ENCODE assay signal across 8 cellular contexts in genomic region chr15:51907136-51907862, GRCh38.
DNase-seq lines count a peak whose midpoint lies in the region; ATAC-seq and TF ChIP-seq lines count a peak whose summit lies in the region.
"Had no signal": no experiment of that assay in that cellular context is flagged by ENCODE, and none has a peak within 500 bp of the region (broad histone marks: within the 10 kb centered on the region; RNA-seq: fewer than 3 reads in every experiment).

No MANE protein-coding gene starts in this region.

- H3K4ac ChIP-seq in trophoblast cell (ENCODE audit: low read depth, low read length), result no peak overlapping the region

- H3K36me3 ChIP-seq in GM23248 (ENCODE audit: low read depth), result peaks cover 49% of the 10 kb centered on the region
- peaks cover 9 to 11% of the 10 kb centered on the region in 2 experiments for H3K36me3 ChIP-seq in trophoblast cell (ENCODE audit: control insufficient read depth in 1 of 2, insufficient read depth in 2 of 2, low read length in 2 of 2)

- H4K91ac ChIP-seq in trophoblast cell (ENCODE audit: low read depth, low read length), result no peak overlapping the region

- no peak overlapping the region for H2AFZ ChIP-seq in GM23248
- no peak overlapping the region for H2AFZ ChIP-seq in trophoblast cell (ENCODE audit: insufficient read depth, low read length, poor library complexity)

- H3K9ac ChIP-seq in GM23248 (no peak overlapping the region), trophoblast cell (ENCODE audit: low read length) (no peak overlapping the region)

- no peak overlapping the region for H4K8ac ChIP-seq in trophoblast cell (ENCODE audit: low read depth, low read length)

- TF ChIP-seq CTCF in choroid plexus epithelial cell (conservative IDR thresholded peaks at IDR 0.05; ENCODE audit: low read depth, low read length), result peak; percentile 11

- in situ Hi-C loops in GM23248 (cut with MboI), result no loop called here

- H2BK5ac ChIP-seq in trophoblast cell (ENCODE audit: low read depth, low read length, poor library complexity), result no peak overlapping the region

- no peak overlapping the region for H2AK5ac ChIP-seq in trophoblast cell (ENCODE audit: low read length)

- H4K12ac ChIP-seq in trophoblast cell (ENCODE audit: low read depth, low read length), result no peak overlapping the region

- peaks cover 9% of the 10 kb centered on the region; the same call in 1 of the 2 replicates for H3F3A ChIP-seq in GM23248 (ENCODE audit: insufficient read depth)

- H3K27me3 ChIP-seq in GM23248 (replicated peaks; ENCODE audit: insufficient read depth) (no peaks in the 10 kb centered on the region), trophoblast cell (ENCODE audit: insufficient read depth, low read length) (no peaks in the 10 kb centered on the region)

- no peaks in the 10 kb centered on the region for H3K9me3 ChIP-seq in GM23248 (ENCODE audit: low read depth)
- H3K9me3 ChIP-seq in trophoblast cell (ENCODE audit: insufficient read depth, low read depth, low read length), result no peaks in the 10 kb centered on the region

- no peak overlapping the region for H2BK120ac ChIP-seq in trophoblast cell (ENCODE audit: insufficient read depth, low read length, poor library complexity)

- H3K23ac ChIP-seq in trophoblast cell (ENCODE audit: low read length), result no peak overlapping the region

- H3K9me2 ChIP-seq in GM23248 (ENCODE audit: insufficient read depth), result no peaks in the 10 kb centered on the region

- no peak overlapping the region for H3K18ac ChIP-seq in trophoblast cell (ENCODE audit: low read length)

- H4K20me1 ChIP-seq in GM23248 (ENCODE audit: insufficient read depth), result no peaks in the 10 kb centered on the region

- H3K27ac ChIP-seq in GM23248 (no peak overlapping the region; the same call in 1 of the 2 replicates), trophoblast cell (ENCODE audit: low read depth, low read length) (no peak overlapping the region)
- H3K27ac ChIP-seq: SK-N-MC had no signal

- H3K4me2 ChIP-seq in GM23248 (ENCODE audit: unreplicated experiment), result no peak overlapping the region
- H3K4me2 ChIP-seq in trophoblast cell (ENCODE audit: low read length), result no peak overlapping the region

- H3K4me3 ChIP-seq in GM23248 (no peak overlapping the region), choroid plexus epithelial cell (ENCODE audit: low read depth, low read length) (no peak overlapping the region), trophoblast cell (ENCODE audit: low read depth, low read length) (no peak overlapping the region)
- H3K4me3 ChIP-seq: SK-N-MC had no signal

- H3K4me1 ChIP-seq in GM23248 (ENCODE audit: insufficient read depth) (peaks cover 11% of the 10 kb centered on the region), trophoblast cell (ENCODE audit: control insufficient read depth in 1 of 2, insufficient read depth in 2 of 2, low read length in 2 of 2) (peaks cover 0 to 1% of the 10 kb centered on the region in 2 experiments)

- no peak overlapping the region for H2BK12ac ChIP-seq in trophoblast cell (ENCODE audit: low read length)

- ATAC-seq in HG02885 (IDR thresholded peaks at IDR 0.05; ENCODE audit: poor library complexity, unreplicated experiment) (no peak), GM18907 (IDR thresholded peaks at IDR 0.05; ENCODE audit: unreplicated experiment) (no peak)

- no peaks in the 10 kb centered on the region for H3K79me1 ChIP-seq in trophoblast cell (ENCODE audit: low read length)

- no peaks in the 10 kb centered on the region for H3K79me2 ChIP-seq in GM23248 (ENCODE audit: insufficient read depth)
- H3K79me2 ChIP-seq in trophoblast cell (ENCODE audit: control insufficient read depth, insufficient read depth, low read length, poor library complexity), result no peaks in the 10 kb centered on the region

- 53 to 54% methylated on average over 8 of the region's 8 CpGs for WGBS in GM23248 (ENCODE audit: low coverage in 1 of 2, low lambda C conversion rate in 2 of 2, missing lambda C conversion rate in 2 of 2), 2 experiments
- no CpG with 5 or more reads among the region's 8 CpGs for WGBS in trophoblast cell (ENCODE audit: extremely low coverage, insufficient coverage, insufficient read length)

- DNase-seq in GM23248, result peak; percentile 61
- DNase-seq in NCI-H2196 treated with DMSO at 0.1 percent for 48 hours (lab: John Stamatoyannopoulos, UW; ENCODE audit: unreplicated experiment), result peak; percentile 30
- DNase-seq in choroid plexus epithelial cell (ENCODE audit: low read depth), result peak; percentile 6
- peak; percentile 83 to 91 for DNase-seq in trophoblast cell
- DNase-seq in NCI-H526 treated with DMSO at 0.1 percent for 48 hours (lab: John Stamatoyannopoulos, UW), result no peak

- H3K14ac ChIP-seq in trophoblast cell (ENCODE audit: low read length), result no peak overlapping the region
